In genomic region chr16:2026461-2027023, GRCh38 we compare ENCODE assay signal across 1 cellular context.
TF ChIP-seq lines count a peak whose summit lies in the region.

NHERF2 (plus strand) TSS chr16:2026902; CDS start chr16:2027006, 104 bp downstream.

TF ChIP-seq in HEK293, 187 proteins besides CTCF, POLR2A, EP300 and RAD21 (continued from another document):
- TF ChIP-seq ZNF184 (tag by site-specific recombination; IDR thresholded peaks at IDR 0.05), result no peak
- TF ChIP-seq KLF10 (tag by site-specific recombination; IDR thresholded peaks at IDR 0.05), result peak; percentile 62; the same call in 1 of the 2 replicates
